In the genomic region with DNA sequence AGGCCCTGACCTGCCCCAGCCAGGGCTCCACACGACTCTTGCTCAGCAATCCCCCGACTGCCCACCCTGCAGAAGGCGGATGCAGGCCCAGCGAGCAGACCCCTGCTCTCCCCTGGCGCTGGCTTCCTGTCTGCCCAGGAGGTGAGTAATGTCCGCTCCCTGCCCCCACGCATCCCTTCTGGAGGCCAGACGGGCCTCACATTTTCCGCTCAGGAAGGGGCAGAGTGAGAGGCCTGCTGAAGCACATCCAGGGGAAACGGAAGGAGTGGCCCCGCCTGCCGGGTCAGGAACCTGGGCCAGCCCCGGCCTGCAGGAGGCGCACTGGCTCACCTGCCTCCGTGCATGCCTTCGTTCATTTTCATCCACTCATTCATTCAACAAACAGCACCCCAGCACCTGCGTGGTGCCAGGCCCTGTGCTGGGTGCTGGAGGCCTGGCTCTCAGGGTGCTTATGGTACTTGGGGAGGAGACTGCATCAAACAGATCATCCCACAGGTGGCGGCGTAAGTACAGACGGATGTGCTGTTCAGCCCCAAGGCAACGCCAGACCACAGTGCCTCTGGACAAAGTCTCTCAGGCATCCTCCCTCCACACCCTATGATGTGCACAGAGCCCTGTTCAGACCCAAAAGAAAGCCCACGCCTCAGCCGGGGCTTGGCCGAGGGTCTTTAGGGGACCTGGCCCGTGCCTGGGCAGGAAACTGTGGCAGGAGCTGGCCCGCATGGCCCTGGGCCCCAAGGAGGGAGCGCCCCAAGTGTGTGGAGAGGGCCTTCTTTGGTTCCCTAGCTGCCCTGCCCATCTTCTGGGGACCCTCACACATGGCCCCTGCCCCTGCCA, we compare ENCODE assay signal across 8 cellular contexts.
DNase-seq lines count a peak whose midpoint lies in the region; ATAC-seq and TF ChIP-seq lines count a peak whose summit lies in the region.

No MANE protein-coding gene starts in this region.

- H3K36me3 Mint-ChIP-seq in activated T-helper 17 cell treated with anti-CD3 and anti-CD28 coated beads, Interleukin-2, amount 50 U/mL, for 72 hours (ENCODE audit: low read depth), result no peaks in the 10 kb centered on the region

- no peak overlapping the region for H3K4me3 ChIP-seq in heart left ventricle
- no peak overlapping the region for H3K4me3 ChIP-seq in skin epidermis

- peak; percentile 43 to 76 (median 60) for TF ChIP-seq CTCF in heart left ventricle (IDR thresholded peaks at IDR 0.05)

- DNase-seq in EH (ENCODE audit: low read depth) (peak; percentile 78), KG1 (lab: John Stamatoyannopoulos, UW) (peak; percentile 43), heart left ventricle (peak; percentile 72 to 85 (median 81)), NCI-H446 (lab: John Stamatoyannopoulos, UW) (no peak)

- H3K4me3 Mint-ChIP-seq in activated T-helper 17 cell treated with anti-CD3 and anti-CD28 coated beads, Interleukin-2, amount 50 U/mL, for 72 hours, result no peak overlapping the region

- H3K27me3 Mint-ChIP-seq in activated T-helper 17 cell treated with anti-CD3 and anti-CD28 coated beads, Interleukin-2, amount 50 U/mL, for 72 hours, result no peaks in the 10 kb centered on the region

- intact Hi-C loops in heart left ventricle (cut with DNase I), result no loop called here

- H3K27ac ChIP-seq in heart left ventricle (peak overlapping the region; percentile 52 to 93 (median 76)), skin epidermis (peak overlapping the region in 15 of 21 experiments; percentile 6 to 83 (median 36))

- no peak overlapping the region for H3K27ac Mint-ChIP-seq in activated T-helper 17 cell treated with anti-CD3 and anti-CD28 coated beads, Interleukin-2, amount 50 U/mL, for 72 hours

- TF ChIP-seq POLR2A in heart left ventricle (IDR thresholded peaks at IDR 0.05), result no peak

- H3K9me3 ChIP-seq in heart left ventricle, result no peaks in the 10 kb centered on the region

- ATAC-seq in activated T-helper 17 cell treated with anti-CD3 and anti-CD28 coated beads, Interleukin-2, amount 50 U/mL, for 72 hours (replicated peaks), result peak; percentile 42
- ATAC-seq in heart left ventricle (peak; percentile 35 to 76 (median 52)), GM18867 (IDR thresholded peaks at IDR 0.05; ENCODE audit: unreplicated experiment) (no peak), GM21360 (IDR thresholded peaks at IDR 0.05; ENCODE audit: unreplicated experiment) (no peak)

- H3K4me1 Mint-ChIP-seq in activated T-helper 17 cell treated with anti-CD3 and anti-CD28 coated beads, Interleukin-2, amount 50 U/mL, for 72 hours, result no peaks in the 10 kb centered on the region

- H3K9me3 Mint-ChIP-seq in activated T-helper 17 cell treated with anti-CD3 and anti-CD28 coated beads, Interleukin-2, amount 50 U/mL, for 72 hours, result no peaks in the 10 kb centered on the region

- H3K4me1 ChIP-seq in heart left ventricle, result peaks cover 17 to 94% (median 73%) of the 10 kb centered on the region in 12 donors

- WGBS in heart left ventricle, 4 donors, result 60 to 69% (median 65%) methylated on average over 20 to 27 of the region's 27 CpGs

- H3K27me3 ChIP-seq in heart left ventricle, result no peaks in the 10 kb centered on the region

- peaks cover 0 to 25% (median 0%) of the 10 kb centered on the region in 9 donors for H3K36me3 ChIP-seq in heart left ventricle

Comparison
In these comparisons a context has a peak if more than half of its experiments do, and no peak if none do; other contexts are left out.
1. DNase-seq: peak in EH (single experiment), KG1 (single experiment) and heart left ventricle (5 of 5); none in NCI-H446 (0 of 2).
2. ATAC-seq: peak in activated T-helper 17 cell treated with anti-CD3 and anti-CD28 coated beads, Interleukin-2, amount 50 U/mL, for 72 hours (single experiment) and heart left ventricle (4 of 4); none in GM18867 (single experiment) and GM21360 (single experiment).